26 cellular contexts compared by ENCODE assay signal in the genomic region with DNA sequence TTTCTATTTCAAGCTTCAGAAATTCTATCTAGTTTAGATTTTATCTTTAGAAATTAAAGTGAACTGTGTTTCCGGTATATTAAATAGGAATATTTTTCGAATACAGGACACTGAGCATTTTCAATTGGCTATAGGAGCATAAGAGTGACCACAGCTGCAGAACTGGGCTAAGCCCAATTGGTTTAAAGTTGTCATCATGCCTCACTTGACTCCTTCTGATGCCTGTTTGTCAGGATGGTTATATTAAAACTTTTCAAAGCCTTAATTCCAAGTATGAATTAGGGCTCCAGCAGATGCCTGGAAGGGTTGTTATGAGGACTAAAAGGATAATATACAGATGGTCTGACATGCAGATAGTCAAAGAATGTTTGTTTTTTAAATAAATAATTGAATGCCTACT.
"Had no signal": no experiment of that assay in that cellular context is flagged by ENCODE, and none has a peak within 500 bp of the region (broad histone marks: within the 10 kb centered on the region; RNA-seq: fewer than 3 reads in every experiment).

No MANE protein-coding gene starts in this region.

- H3K9me3 ChIP-seq: esophagus squamous epithelium, gastroesophageal sphincter, prostate gland, right atrium auricular region, stomach, thyroid gland, vagina had no signal

- H3K4me3 ChIP-seq: esophagus squamous epithelium, gastroesophageal sphincter, heart left ventricle, hepatocyte, left lung, prostate gland, right atrium auricular region, stomach, thyroid gland, vagina had no signal

- H2AFZ ChIP-seq: hepatocyte had no signal

- DNase-seq: cortex of kidney; effector memory CD8-positive, alpha-beta T cell; erythroblast; esophagus squamous epithelium; foreskin keratinocyte; heart left ventricle; left cardiac atrium; left lung; mesenchymal stem cell; midbrain; naive thymus-derived CD4-positive, alpha-beta T cell; nephron progenitor cell; nucleus accumbens; stimulated activated CD4-positive, alpha-beta T cell treated with anti-CD3 and anti-CD28 coated beads, Interleukin-2, amount 100 ng/mL, for 24 hours; stimulated activated CD4-positive, alpha-beta T cell treated with anti-CD3 and anti-CD28 coated beads, Interleukin-4, amount 100 ng/mL, for 24 hours; stimulated activated naive CD4-positive, alpha-beta T cell treated with Interleukin-2 at 50 U/mL for 16 hours; stomach; thyroid gland; trophoblast cell had no signal

- H3K36me3 ChIP-seq: esophagus squamous epithelium, gastroesophageal sphincter, heart left ventricle, left lung, prostate gland, right atrium auricular region, stomach, thyroid gland, vagina had no signal

- H3K4me3 Mint-ChIP-seq: effector memory CD8-positive, alpha-beta T cell; naive thymus-derived CD4-positive, alpha-beta T cell; nephron progenitor cell; stimulated activated effector memory CD8-positive, alpha-beta T cell treated with anti-CD3 and anti-CD28 coated beads, Interleukin-12 subunit alpha, Interleukin-12 subunit beta, amount 100 ng/mL, for 72 hours had no signal

- H3K27me3 Mint-ChIP-seq: effector memory CD8-positive, alpha-beta T cell; naive thymus-derived CD4-positive, alpha-beta T cell had no signal

- H3K4me1 ChIP-seq: esophagus squamous epithelium, foreskin keratinocyte, gastroesophageal sphincter, left lung, prostate gland, right atrium auricular region, stomach, thyroid gland, vagina had no signal

- H3K27me3 ChIP-seq: esophagus squamous epithelium, foreskin keratinocyte, gastroesophageal sphincter, heart left ventricle, hepatocyte, left lung, right atrium auricular region, stomach, thyroid gland, vagina had no signal

- ATAC-seq: effector memory CD8-positive, alpha-beta T cell; foreskin keratinocyte; gastroesophageal sphincter; heart left ventricle; left cardiac atrium; left lung; naive thymus-derived CD4-positive, alpha-beta T cell; sciatic nerve; stimulated activated effector memory CD8-positive, alpha-beta T cell treated with anti-CD3 and anti-CD28 coated beads, Interleukin-12 subunit alpha, Interleukin-12 subunit beta, amount 100 ng/mL, for 72 hours had no signal

- H3K36me3 Mint-ChIP-seq: stimulated activated effector memory CD8-positive, alpha-beta T cell treated with anti-CD3 and anti-CD28 coated beads, Interleukin-12 subunit alpha, Interleukin-12 subunit beta, amount 100 ng/mL, for 72 hours had no signal

- H3K27ac ChIP-seq: esophagus squamous epithelium, foreskin keratinocyte, gastroesophageal sphincter, heart left ventricle, hepatocyte, left lung, prostate gland, right atrium auricular region, stomach, thyroid gland, vagina had no signal

- H3K27ac Mint-ChIP-seq: effector memory CD8-positive, alpha-beta T cell; naive thymus-derived CD4-positive, alpha-beta T cell; nephron progenitor cell; stimulated activated effector memory CD8-positive, alpha-beta T cell treated with anti-CD3 and anti-CD28 coated beads, Interleukin-12 subunit alpha, Interleukin-12 subunit beta, amount 100 ng/mL, for 72 hours had no signal

- H3K4me1 Mint-ChIP-seq: nephron progenitor cell; stimulated activated effector memory CD8-positive, alpha-beta T cell treated with anti-CD3 and anti-CD28 coated beads, Interleukin-12 subunit alpha, Interleukin-12 subunit beta, amount 100 ng/mL, for 72 hours had no signal

- H3K4me2 ChIP-seq: hepatocyte had no signal
